In the genomic region with DNA sequence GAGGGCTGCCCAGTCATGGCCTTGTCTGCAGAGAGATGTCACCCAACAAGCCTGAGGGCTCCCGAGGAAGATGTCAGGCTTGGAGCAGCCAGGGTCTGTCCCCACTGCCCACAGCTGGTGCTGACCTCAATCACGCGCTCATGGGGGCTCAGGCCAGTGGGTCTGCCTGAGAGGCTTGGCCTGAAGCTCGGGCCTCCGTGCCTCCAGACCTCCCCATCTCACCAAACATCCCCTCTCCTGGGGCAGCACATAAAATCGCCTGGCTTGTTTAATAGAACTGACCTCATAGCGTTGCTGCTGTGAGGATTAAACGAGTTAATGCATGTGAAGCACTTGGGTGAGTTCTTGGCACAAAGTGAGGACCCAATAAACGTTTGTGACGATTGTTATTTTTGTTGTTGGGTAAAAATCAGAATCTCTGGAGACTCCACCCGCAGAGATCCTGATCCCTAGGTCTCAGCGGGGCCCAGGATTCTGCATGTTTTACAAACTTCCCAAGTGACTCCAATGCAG, we compare ENCODE assay signal across 37 cellular contexts. TPM values are rescaled to one million over a fixed set of nuclear protein-coding genes. Genes with fewer than 3 reads are reported as not detected.
"Had no signal": no experiment of that assay in that cellular context is flagged by ENCODE, and none has a peak within 500 bp of the region (broad histone marks: within the 10 kb centered on the region; RNA-seq: fewer than 3 reads in every experiment).

No MANE protein-coding gene starts in this region.

- H3K36me3 ChIP-seq: brain microvascular endothelial cell, Peyer's patch, SJSA1 had no signal

- H3K36me3 Mint-ChIP-seq: activated CD8-positive, alpha-beta memory T cell treated with anti-CD3 and anti-CD28 coated beads, Interleukin-2, amount 10 ng/mL, durations not matched to agents 7 days and 5 days; activated naive CD4-positive, alpha-beta T cell treated with anti-CD3 and anti-CD28 coated beads, Interleukin-2, amount 10 ng/mL, durations not matched to agents 7 days and 5 days; activated naive CD8-positive, alpha-beta T cell treated with anti-CD3 and anti-CD28 coated beads for 36 hours had no signal

- H3K9me3 ChIP-seq: Peyer's patch, SJSA1, SK-N-SH had no signal

- H3K4me1 Mint-ChIP-seq: activated B cell treated with CpG ODN at 0.5 μM for 24 hours; activated CD4-positive, alpha-beta memory T cell treated with anti-CD3 and anti-CD28 coated beads, Interleukin-2, amount 10 ng/mL, durations not matched to agents 7 days and 5 days; activated CD8-positive, alpha-beta memory T cell treated with anti-CD3 and anti-CD28 coated beads, Interleukin-2, amount 10 ng/mL, durations not matched to agents 7 days and 5 days; activated naive CD4-positive, alpha-beta T cell treated with anti-CD3 and anti-CD28 coated beads, Interleukin-2, amount 10 ng/mL, durations not matched to agents 7 days and 5 days; activated naive CD8-positive, alpha-beta T cell treated with anti-CD3 and anti-CD28 coated beads for 36 hours had no signal

- H3K27ac ChIP-seq: brain microvascular endothelial cell, KMS-11, Peyer's patch, SJSA1, VCaP had no signal

- H3K4me1 ChIP-seq: Peyer's patch had no signal

- H3K9ac ChIP-seq: KMS-11, SK-N-SH had no signal

- H3K4me3 Mint-ChIP-seq: activated B cell treated with CpG ODN at 0.5 μM for 24 hours; activated CD4-positive, alpha-beta memory T cell treated with anti-CD3 and anti-CD28 coated beads, Interleukin-2, amount 10 ng/mL, durations not matched to agents 7 days and 5 days; activated CD8-positive, alpha-beta memory T cell treated with anti-CD3 and anti-CD28 coated beads, Interleukin-2, amount 10 ng/mL, durations not matched to agents 7 days and 5 days; activated naive CD4-positive, alpha-beta T cell treated with anti-CD3 and anti-CD28 coated beads, Interleukin-2, amount 10 ng/mL, durations not matched to agents 7 days and 5 days; activated naive CD8-positive, alpha-beta T cell treated with anti-CD3 and anti-CD28 coated beads for 36 hours; T-helper 1 cell treated with Interleukin-12 subunit alpha and Interleukin-12 subunit beta and Interleukin-4 antibody, amounts not matched to agents 30 μg/mL and 1 μg/mL, for 36 hours; T-helper 2 cell treated with Interferon-gamma antibody and Interleukin-4, amounts not matched to agents 5 μg/mL and 100 μg/mL, for 36 hours had no signal

- H3K27ac Mint-ChIP-seq: activated B cell treated with CpG ODN at 0.5 μM for 24 hours; activated CD4-positive, alpha-beta memory T cell treated with anti-CD3 and anti-CD28 coated beads, Interleukin-2, amount 10 ng/mL, durations not matched to agents 7 days and 5 days; activated CD8-positive, alpha-beta memory T cell treated with anti-CD3 and anti-CD28 coated beads, Interleukin-2, amount 10 ng/mL, durations not matched to agents 7 days and 5 days; activated naive CD4-positive, alpha-beta T cell treated with anti-CD3 and anti-CD28 coated beads, Interleukin-2, amount 10 ng/mL, durations not matched to agents 7 days and 5 days; activated naive CD8-positive, alpha-beta T cell treated with anti-CD3 and anti-CD28 coated beads for 36 hours; T-helper 1 cell treated with Interleukin-12 subunit alpha and Interleukin-12 subunit beta and Interleukin-4 antibody, amounts not matched to agents 30 μg/mL and 1 μg/mL, for 36 hours; T-helper 2 cell treated with Interferon-gamma antibody and Interleukin-4, amounts not matched to agents 5 μg/mL and 100 μg/mL, for 36 hours had no signal

- ATAC-seq: activated CD8-positive, alpha-beta memory T cell treated with anti-CD3 and anti-CD28 coated beads, Interleukin-2, amount 10 ng/mL, durations not matched to agents 7 days and 5 days; PC-3 had no signal

- DNase-seq: activated B cell treated with CpG ODN at 0.5 μM for 24 hours; activated CD4-positive, alpha-beta memory T cell treated with anti-CD3 and anti-CD28 coated beads, Interleukin-2, amount 10 ng/mL, durations not matched to agents 7 days and 5 days; activated CD4-positive, alpha-beta T cell treated with anti-CD3 and anti-CD28 coated beads for 4 hours; activated CD4-positive, CD25-positive, alpha-beta regulatory T cell treated with anti-CD3 and anti-CD28 coated beads, Interleukin-2, amount 50 U/mL, for 72 hours; activated CD8-positive, alpha-beta memory T cell treated with anti-CD3 and anti-CD28 coated beads for 24 hours; activated CD8-positive, alpha-beta memory T cell treated with anti-CD3 and anti-CD28 coated beads, Interleukin-2, amount 10 ng/mL, durations not matched to agents 7 days and 5 days; activated CD8-positive, alpha-beta memory T cell treated with anti-CD3 and anti-CD28 coated beads, Interleukin-2, amount 50 U/mL, for 48 hours; activated effector memory CD4-positive, alpha-beta T cell treated with Interleukin-2 at 50 U/mL for 16 hours; activated naive CD4-positive, alpha-beta T cell treated with anti-CD3 and anti-CD28 coated beads, Interleukin-2, amount 10 ng/mL, durations not matched to agents 7 days and 5 days; activated naive CD8-positive, alpha-beta T cell treated with anti-CD3 and anti-CD28 coated beads for 36 hours; activated T-cell treated with anti-CD3 and anti-CD28 coated beads, Interleukin-2, amount 50 U/mL, for 48 hours; amniotic stem cell; aorta; brain microvascular endothelial cell; central memory CD4-positive, alpha-beta T cell; MM.1S; MV-4-11; NCI-H1092; NCI-H1436 treated with DMSO at 0.1 percent for 48 hours; NCI-H1694 treated with DMSO at 0.1 percent for 48 hours; NCI-H2029; NCI-H345; NCI-H524 treated with DMSO at 0.1 percent for 48 hours; NCI-H748 treated with DMSO at 0.1 percent for 48 hours; NK-92 treated with Interleukin-12 subunit alpha and Interleukin-12 subunit beta, amount 100 ng/mL, for 24 hours; PC-3; Peyer's patch; RPMI8226; SHP77 treated with DMSO at 0.1 percent for 48 hours; SK-N-SH had no signal

- H3K4me3 ChIP-seq: Peyer's patch, SJSA1 had no signal

- H3K9me3 Mint-ChIP-seq: activated B cell treated with CpG ODN at 0.5 μM for 24 hours; activated CD4-positive, alpha-beta memory T cell treated with anti-CD3 and anti-CD28 coated beads, Interleukin-2, amount 10 ng/mL, durations not matched to agents 7 days and 5 days; activated naive CD4-positive, alpha-beta T cell treated with anti-CD3 and anti-CD28 coated beads, Interleukin-2, amount 10 ng/mL, durations not matched to agents 7 days and 5 days; activated naive CD8-positive, alpha-beta T cell treated with anti-CD3 and anti-CD28 coated beads for 36 hours; T-helper 1 cell treated with Interleukin-12 subunit alpha and Interleukin-12 subunit beta and Interleukin-4 antibody, amounts not matched to agents 30 μg/mL and 1 μg/mL, for 36 hours; T-helper 2 cell treated with Interferon-gamma antibody and Interleukin-4, amounts not matched to agents 5 μg/mL and 100 μg/mL, for 36 hours had no signal

- H3K27me3 ChIP-seq: Peyer's patch, SJSA1 had no signal

- H3K4me2 ChIP-seq: KMS-11, SK-N-SH had no signal

RNA-seq across cellular contexts. Expression of a gene that starts 3.5 kb away (rescaled TPM):
- total RNA-seq: activated B cell treated with CpG ODN at 0.5 μM for 24 hours; activated CD4-positive, alpha-beta memory T cell treated with anti-CD3 and anti-CD28 coated beads, Interleukin-2, amount 10 ng/mL, durations not matched to agents 7 days and 5 days; activated CD8-positive, alpha-beta memory T cell treated with anti-CD3 and anti-CD28 coated beads, Interleukin-2, amount 10 ng/mL, durations not matched to agents 7 days and 5 days; activated naive CD8-positive, alpha-beta T cell treated with anti-CD3 and anti-CD28 coated beads for 36 hours; NCI-H460 had no signal
- polyA plus RNA-seq: aorta had no signal

RNA-seq across cellular contexts. Expression of a gene that starts 14.9 kb away (rescaled TPM):
- total RNA-seq: activated B cell treated with CpG ODN at 0.5 μM for 24 hours; activated CD4-positive, alpha-beta memory T cell treated with anti-CD3 and anti-CD28 coated beads, Interleukin-2, amount 10 ng/mL, durations not matched to agents 7 days and 5 days; activated CD8-positive, alpha-beta memory T cell treated with anti-CD3 and anti-CD28 coated beads, Interleukin-2, amount 10 ng/mL, durations not matched to agents 7 days and 5 days; activated naive CD8-positive, alpha-beta T cell treated with anti-CD3 and anti-CD28 coated beads for 36 hours; aorta; LHCN-M2; NCI-H460; Peyer's patch; SJSA1 had no signal
- polyA plus RNA-seq: aorta, SK-N-SH had no signal

RNA-seq across cellular contexts. Expression of a gene that starts 33.0 kb away (rescaled TPM):
- total RNA-seq: NCI-H460, PC-3, Peyer's patch, SJSA1 had no signal
